17 cellular contexts compared by ENCODE assay signal in genomic region chr13:61600360-61601033, GRCh38.
"Had no signal": no experiment of that assay in that cellular context is flagged by ENCODE, and none has a peak within 500 bp of the region (broad histone marks: within the 10 kb centered on the region; RNA-seq: fewer than 3 reads in every experiment).

No MANE protein-coding gene starts in this region.

- H3K27ac ChIP-seq: cardiac muscle cell, lower lobe of right lung, SK-N-MC, vagina had no signal

- H3K36me3 Mint-ChIP-seq: activated naive CD8-positive, alpha-beta T cell had no signal

- H3K27me3 ChIP-seq: cardiac muscle cell, vagina had no signal

- H3K4me1 Mint-ChIP-seq: activated CD4-positive, alpha-beta T cell treated with anti-CD3 and anti-CD28 coated beads for 36 hours; nephron had no signal

- H3K4me3 Mint-ChIP-seq: activated CD4-positive, alpha-beta T cell treated with anti-CD3 and anti-CD28 coated beads for 36 hours; activated naive CD8-positive, alpha-beta T cell; activated T-helper 1 cell treated with anti-CD3 and anti-CD28 coated beads, Interleukin-12 subunit alpha, Interleukin-12 subunit beta, Interleukin-2, Interleukin-4 antibody, amounts not matched to agents 30 ng/mL and 10 ng/mL and 1 ng/mL, durations not matched to agents 14 hours and 24 hours and 36 hours; nephron; T-helper 2 cell treated with Interferon-gamma antibody and Interleukin-4, amounts not matched to agents 5 μg/mL and 100 μg/mL, for 36 hours had no signal

- H3K4me1 ChIP-seq: lower lobe of right lung, vagina had no signal

- H3K36me3 ChIP-seq: cardiac muscle cell, lower lobe of right lung, vagina had no signal

- ATAC-seq: activated CD4-positive, alpha-beta T cell treated with anti-CD3 and anti-CD28 coated beads for 36 hours; left cardiac atrium; lower lobe of right lung had no signal

- H3K27me3 Mint-ChIP-seq: activated CD4-positive, alpha-beta T cell treated with anti-CD3 and anti-CD28 coated beads for 36 hours; activated naive CD8-positive, alpha-beta T cell had no signal

- H3K27ac Mint-ChIP-seq: activated CD4-positive, alpha-beta T cell treated with anti-CD3 and anti-CD28 coated beads for 36 hours; activated naive CD8-positive, alpha-beta T cell; activated T-helper 1 cell treated with anti-CD3 and anti-CD28 coated beads, Interleukin-12 subunit alpha, Interleukin-12 subunit beta, Interleukin-2, Interleukin-4 antibody, amounts not matched to agents 30 ng/mL and 10 ng/mL and 1 ng/mL, durations not matched to agents 14 hours and 24 hours and 36 hours; nephron; T-helper 2 cell treated with Interferon-gamma antibody and Interleukin-4, amounts not matched to agents 5 μg/mL and 100 μg/mL, for 36 hours had no signal

- DNase-seq: activated CD4-positive, alpha-beta T cell treated with anti-CD3 and anti-CD28 coated beads for 36 hours; activated CD4-positive, alpha-beta T cell treated with anti-CD3 and anti-CD28 coated beads, Interleukin-2, amount 50 U/mL, for 48 hours; activated gamma-delta T cell treated with Interleukin-2 at 50 U/mL for 16 hours; cortex of kidney; erythroblast; foreskin melanocyte; left cardiac atrium; lower lobe of right lung; stimulated activated naive CD4-positive, alpha-beta T cell; trophoblast cell had no signal

- H3K9me3 ChIP-seq: lower lobe of right lung, vagina had no signal

- H3K4me3 ChIP-seq: cardiac muscle cell, lower lobe of right lung, SK-N-MC, vagina had no signal

- H3K9me3 Mint-ChIP-seq: nephron had no signal
